ENCODE assay signal across 11 cellular contexts in the genomic region with DNA sequence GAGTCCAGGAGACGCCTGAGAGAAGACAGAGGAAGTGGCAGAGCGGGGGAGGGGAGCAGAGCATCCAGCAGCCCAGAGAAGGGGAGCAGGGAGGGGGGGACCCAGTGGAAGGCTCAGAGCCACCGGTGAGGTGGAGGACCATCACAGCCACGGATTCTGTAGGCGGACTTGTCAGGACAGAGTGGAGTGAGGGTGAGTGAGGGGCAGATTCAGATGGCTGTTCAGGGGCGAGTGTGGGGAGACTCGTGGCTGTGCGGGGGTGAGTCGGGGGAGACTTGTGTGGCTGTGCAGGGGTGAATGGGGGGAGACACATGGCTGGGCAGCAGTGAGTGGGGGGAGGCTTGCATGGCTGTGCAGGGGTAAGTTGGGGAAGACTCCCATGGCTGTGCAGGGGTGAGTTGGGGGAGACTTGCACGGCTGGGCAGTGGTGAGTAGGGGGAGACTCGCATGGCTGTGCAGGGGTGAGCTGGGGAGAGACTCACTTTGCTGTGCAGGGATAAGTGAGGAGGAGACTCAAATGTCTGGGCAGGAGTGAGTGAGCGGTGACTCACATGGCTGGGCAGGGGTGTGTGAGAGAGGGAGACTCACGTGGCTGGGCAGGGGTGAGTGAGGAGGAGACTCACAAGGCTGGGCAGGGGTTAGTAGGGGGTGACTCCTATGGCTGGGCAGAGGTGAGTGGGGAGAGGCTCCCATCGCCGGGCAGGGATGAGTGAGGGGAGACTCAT. TPM values are rescaled to one million over a fixed set of nuclear protein-coding genes. Genes with fewer than 3 reads are reported as not detected.
DNase-seq lines count a peak whose midpoint lies in the region; ATAC-seq lines count a peak whose summit lies in the region.
"Had no signal": no experiment of that assay in that cellular context is flagged by ENCODE, and none has a peak within 500 bp of the region (broad histone marks: within the 10 kb centered on the region; RNA-seq: fewer than 3 reads in every experiment).

No MANE protein-coding gene starts in this region.

- no peak overlapping the region for H2BK15ac ChIP-seq in mesendoderm (replicated peaks; ENCODE audit: low read depth)

- no peak overlapping the region for H2BK5ac ChIP-seq in mesendoderm (ENCODE audit: low read length)

- no peak overlapping the region for H3K4me2 ChIP-seq in mesendoderm (ENCODE audit: low read length)

- no peak overlapping the region for H2BK120ac ChIP-seq in mesendoderm (ENCODE audit: low read depth, low read length)

- no peak overlapping the region for H3K4ac ChIP-seq in mesendoderm (ENCODE audit: low read depth, low read length)

- H3K36me3 ChIP-seq in mesendoderm (ENCODE audit: control insufficient read depth, insufficient read depth, low read length): no peaks in the 10 kb centered on the region
- H3K36me3 ChIP-seq: heart right ventricle, spleen had no signal

- no peak overlapping the region for H3K18ac ChIP-seq in mesendoderm (ENCODE audit: low read length)

- no peak for ATAC-seq in HG03354 (IDR thresholded peaks at IDR 0.05; ENCODE audit: poor library complexity, severe bottlenecking, unreplicated experiment)

- H3K23ac ChIP-seq in mesendoderm (ENCODE audit: low read length): no peak overlapping the region

- H3K27ac ChIP-seq in mesendoderm (ENCODE audit: low read depth, low read length): no peak overlapping the region
- H3K27ac ChIP-seq: heart right ventricle, spleen had no signal

- no peak overlapping the region for H3K4me3 ChIP-seq in mesendoderm (ENCODE audit: low read length)
- H3K4me3 ChIP-seq: heart right ventricle, spleen had no signal

- H3K79me2 ChIP-seq in mesendoderm (ENCODE audit: control insufficient read depth, insufficient read depth, low read length): no peaks in the 10 kb centered on the region

- no peak overlapping the region for H4K8ac ChIP-seq in mesendoderm (ENCODE audit: low read depth, low read length)

- H3K9ac ChIP-seq in mesendoderm (ENCODE audit: low read length): no peak overlapping the region

- peak; percentile 36 for DNase-seq in stimulated activated CD4-positive, alpha-beta T cell treated with anti-CD3 and anti-CD28 coated beads, Interleukin-15, amount 100 ng/mL, for 24 hours
- no peak for DNase-seq in stimulated activated CD4-positive, alpha-beta T cell treated with anti-CD3 and anti-CD28 coated beads, Interleukin-2, amount 100 ng/mL, for 48 hours
- DNase-seq in activated T-cell treated with anti-CD3 and anti-CD28 coated beads, Interleukin-2, amount 50 U/mL, for 48 hours: peak; percentile 32 to 37
- peak; percentile 20 for DNase-seq in mesendoderm
- DNase-seq in GM19240 (ENCODE audit: insufficient read length, low spot score): no peak
- DNase-seq in retina: no peak
- no peak for DNase-seq in T1000 (lab: John Stamatoyannopoulos, UW)
- DNase-seq: heart right ventricle, NCI-H446 treated with DMSO at 0.1 percent for 48 hours, spleen had no signal

- H3K4me1 ChIP-seq in mesendoderm (ENCODE audit: control insufficient read depth, low read depth, low read length): no peaks in the 10 kb centered on the region

- H2AK5ac ChIP-seq in mesendoderm (ENCODE audit: low read length): no peak overlapping the region

- no peaks in the 10 kb centered on the region for H3K27me3 ChIP-seq in mesendoderm (ENCODE audit: insufficient read depth, low read length, poor library complexity)

- no CpG with 5 or more reads among the region's 15 CpGs for WGBS in mesendoderm (ENCODE audit: extremely low coverage, insufficient coverage, low lambda C conversion rate)

- H3K79me1 ChIP-seq in mesendoderm (ENCODE audit: low read length): no peaks in the 10 kb centered on the region

- no peak overlapping the region for H4K5ac ChIP-seq in mesendoderm (ENCODE audit: low read length)

- H3K56ac ChIP-seq in mesendoderm (ENCODE audit: low read length): no peak overlapping the region

RNA-seq across cellular contexts. Expression of a gene that starts 56.8 kb away (rescaled TPM):
- polyA plus RNA-seq in mesendoderm (2013, experiment 1 of 2): 0.21 TPM
- 0.27 TPM for polyA plus RNA-seq in mesendoderm (2013, experiment 2 of 2)

Comparison
In these comparisons a context has a peak if more than half of its experiments do, and no peak if none do; other contexts are left out.
1. DNase-seq: peak in stimulated activated CD4-positive, alpha-beta T cell treated with anti-CD3 and anti-CD28 coated beads, Interleukin-15, amount 100 ng/mL, for 24 hours (single experiment), activated T-cell treated with anti-CD3 and anti-CD28 coated beads, Interleukin-2, amount 50 U/mL, for 48 hours (2 of 2) and mesendoderm (single experiment); none in stimulated activated CD4-positive, alpha-beta T cell treated with anti-CD3 and anti-CD28 coated beads, Interleukin-2, amount 100 ng/mL, for 48 hours (0 of 2), GM19240 (single experiment), retina (single experiment) and T1000 (single experiment).